In the genomic region with DNA sequence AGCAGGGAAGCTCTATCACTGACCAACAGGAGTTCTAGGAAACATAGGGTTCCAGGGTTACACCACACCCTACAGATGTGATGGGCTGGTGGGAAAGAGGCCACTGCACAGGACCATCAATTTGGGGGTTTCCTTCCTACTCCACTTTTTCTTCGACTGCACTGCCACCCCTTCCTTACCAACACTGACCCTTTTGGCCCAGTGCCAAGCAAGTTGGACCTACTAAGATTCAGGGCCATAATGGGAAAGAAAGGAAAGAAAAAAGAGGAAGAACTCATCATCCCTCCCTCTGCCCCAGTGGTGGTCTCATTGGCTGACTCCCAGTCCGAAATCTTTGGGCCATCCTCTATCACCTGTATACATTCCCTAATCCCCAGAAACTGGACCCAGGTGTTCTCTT, we compare ENCODE assay signal across 2 cellular contexts.
A peak's percentile ranks its signal among the peaks of the same experiment; 100 is the strongest.
TF ChIP-seq lines count a peak whose summit lies in the region.

No MANE protein-coding gene starts in this region.

TF ChIP-seq in SK-N-SH, 30 proteins besides CTCF, POLR2A, EP300 and RAD21 (continued from another document):
- TF ChIP-seq NFIC (IDR thresholded peaks at IDR 0.05; ENCODE audit: borderline replicate concordance), result peak; percentile 40
TF ChIP-seq in SK-N-SH: peak in this region for 1.

TF ChIP-seq in SK-N-SH treated with all-trans-retinoic acid at 6 μM for 48 hours, 23 proteins besides CTCF, POLR2A, EP300 and RAD21 (continued from another document):
- TF ChIP-seq, protein P1, sequence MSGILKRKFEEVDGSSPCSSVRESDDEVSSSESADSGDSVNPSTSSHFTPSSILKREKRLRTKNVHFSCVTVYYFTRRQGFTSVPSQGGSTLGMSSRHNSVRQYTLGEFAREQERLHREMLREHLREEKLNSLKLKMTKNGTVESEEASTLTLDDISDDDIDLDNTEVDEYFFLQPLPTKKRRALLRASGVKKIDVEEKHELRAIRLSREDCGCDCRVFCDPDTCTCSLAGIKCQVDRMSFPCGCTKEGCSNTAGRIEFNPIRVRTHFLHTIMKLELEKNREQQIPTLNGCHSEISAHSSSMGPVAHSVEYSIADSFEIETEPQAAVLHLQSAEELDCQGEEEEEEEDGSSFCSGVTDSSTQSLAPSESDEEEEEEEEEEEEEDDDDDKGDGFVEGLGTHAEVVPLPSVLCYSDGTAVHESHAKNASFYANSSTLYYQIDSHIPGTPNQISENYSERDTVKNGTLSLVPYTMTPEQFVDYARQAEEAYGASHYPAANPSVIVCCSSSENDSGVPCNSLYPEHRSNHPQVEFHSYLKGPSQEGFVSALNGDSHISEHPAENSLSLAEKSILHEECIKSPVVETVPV (CRISPR knock-in tag; IDR thresholded peaks at IDR 0.05), result no peak
- TF ChIP-seq TCF4 (CRISPR knock-in tag; IDR thresholded peaks at IDR 0.05; ENCODE audit: borderline replicate concordance), result no peak
- TF ChIP-seq GLIS3 (CRISPR knock-in tag; IDR thresholded peaks at IDR 0.05), result no peak
- TF ChIP-seq ZNF565 (CRISPR knock-in tag; conservative IDR thresholded peaks at IDR 0.05; ENCODE audit: low read depth), result no peak
- no peak for TF ChIP-seq ZNF8 (CRISPR knock-in tag; IDR thresholded peaks at IDR 0.05)
- TF ChIP-seq, protein P2, sequence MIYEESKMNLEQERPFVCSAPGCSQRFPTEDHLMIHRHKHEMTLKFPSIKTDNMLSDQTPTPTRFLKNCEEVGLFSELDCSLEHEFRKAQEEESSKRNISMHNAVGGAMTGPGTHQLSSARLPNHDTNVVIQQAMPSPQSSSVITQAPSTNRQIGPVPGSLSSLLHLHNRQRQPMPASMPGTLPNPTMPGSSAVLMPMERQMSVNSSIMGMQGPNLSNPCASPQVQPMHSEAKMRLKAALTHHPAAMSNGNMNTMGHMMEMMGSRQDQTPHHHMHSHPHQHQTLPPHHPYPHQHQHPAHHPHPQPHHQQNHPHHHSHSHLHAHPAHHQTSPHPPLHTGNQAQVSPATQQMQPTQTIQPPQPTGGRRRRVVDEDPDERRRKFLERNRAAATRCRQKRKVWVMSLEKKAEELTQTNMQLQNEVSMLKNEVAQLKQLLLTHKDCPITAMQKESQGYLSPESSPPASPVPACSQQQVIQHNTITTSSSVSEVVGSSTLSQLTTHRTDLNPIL (CRISPR knock-in tag; IDR thresholded peaks at IDR 0.05; ENCODE audit: low read depth), result no peak
TF ChIP-seq in SK-N-SH treated with all-trans-retinoic acid at 6 μM for 48 hours: peak in this region for 0.
